Comparison of ENCODE assay signal across 17 cellular contexts in genomic region chr7:16962986-16963385, GRCh38.
"Had no signal": no experiment of that assay in that cellular context is flagged by ENCODE, and none has a peak within 500 bp of the region (broad histone marks: within the 10 kb centered on the region; RNA-seq: fewer than 3 reads in every experiment).

No MANE protein-coding gene starts in this region.

- H3K4me1 ChIP-seq: parathyroid adenoma, testis had no signal

- H3K27ac ChIP-seq: coronary artery, epithelial cell of prostate, lower lobe of right lung, parathyroid adenoma, testis had no signal

- H3K4me3 ChIP-seq: coronary artery, lower lobe of right lung, testis had no signal

- ATAC-seq: activated CD8-positive, alpha-beta memory T cell treated with anti-CD3 and anti-CD28 coated beads, Interleukin-2, amount 10 ng/mL, durations not matched to agents 7 days and 5 days; lower lobe of right lung; naive thymus-derived CD4-positive, alpha-beta T cell had no signal

- DNase-seq: activated CD4-positive, alpha-beta T cell treated with anti-CD3 and anti-CD28 coated beads, Interleukin-2, amount 50 U/mL, for 4 hours; activated CD4-positive, CD25-positive, alpha-beta regulatory T cell treated with anti-CD3 and anti-CD28 coated beads, Interleukin-2, amount 50 U/mL, for 72 hours; activated CD8-positive, alpha-beta memory T cell treated with anti-CD3 and anti-CD28 coated beads, Interleukin-2, amount 10 ng/mL, durations not matched to agents 7 days and 5 days; activated gamma-delta T cell; activated naive CD8-positive, alpha-beta T cell treated with anti-CD3 and anti-CD28 coated beads, Interleukin-2, amount 10 ng/mL, durations not matched to agents 7 days and 5 days; activated T-cell treated with anti-CD3 and anti-CD28 coated beads, Interleukin-2, amount 50 U/mL, for 24 hours; effector CD8-positive, alpha-beta T cell; hippocampal formation; kidney glomerular epithelial cell; lower lobe of right lung; naive thymus-derived CD4-positive, alpha-beta T cell; stimulated activated CD4-positive, alpha-beta T cell treated with anti-CD3 and anti-CD28 coated beads, Interleukin-15, amount 100 ng/mL, for 24 hours; stimulated activated CD4-positive, alpha-beta T cell treated with anti-CD3 and anti-CD28 coated beads, Interleukin-4, amount 100 ng/mL, for 24 hours; testis had no signal

- H3K36me3 ChIP-seq: lower lobe of right lung had no signal

- H3K9me3 ChIP-seq: lower lobe of right lung, testis had no signal
